1 cellular context compared by ENCODE assay signal in the genomic region with DNA sequence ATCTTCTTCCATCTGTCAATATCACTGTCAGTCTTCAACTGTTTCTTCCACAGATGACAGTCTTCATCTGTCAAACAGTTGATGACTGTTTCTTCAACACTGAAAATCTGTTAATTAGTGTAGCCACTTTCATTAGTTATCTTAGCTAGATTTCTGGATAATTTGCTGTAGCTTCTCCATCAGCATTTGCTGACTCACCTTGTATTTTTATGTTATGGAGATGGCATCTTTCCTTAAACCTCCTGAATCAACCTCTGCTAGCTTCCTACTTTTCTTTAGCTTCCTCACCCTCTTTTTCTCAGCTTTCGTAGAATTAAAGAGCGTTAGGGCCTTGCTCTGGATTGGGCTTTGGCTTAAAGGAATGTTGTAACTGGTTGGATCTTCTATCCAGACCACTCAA.
TF ChIP-seq lines count a peak whose summit lies in the region.

No MANE protein-coding gene starts in this region.

TF ChIP-seq in endothelial cell of umbilical vein, 7 proteins besides CTCF, POLR2A, EP300 and RAD21:
- TF ChIP-seq JUN (IDR thresholded peaks at IDR 0.05; ENCODE audit: borderline replicate concordance, insufficient read depth, insufficient read length, low read depth) (no peak), FOS (IDR thresholded peaks at IDR 0.05; ENCODE audit: borderline replicate concordance, insufficient read depth, low read length) (no peak), POLR2AphosphoS5 (IDR thresholded peaks at IDR 0.05; ENCODE audit: insufficient read depth, low read depth, low read length) (no peak), EZH2 (IDR thresholded peaks at IDR 0.05; ENCODE audit: borderline replicate concordance, low read depth, low read length, severe bottlenecking) (no peak), GATA2 (IDR thresholded peaks at IDR 0.05; ENCODE audit: insufficient read depth, insufficient read length, low read depth, low read length) (no peak)
- TF ChIP-seq, protein P1, sequence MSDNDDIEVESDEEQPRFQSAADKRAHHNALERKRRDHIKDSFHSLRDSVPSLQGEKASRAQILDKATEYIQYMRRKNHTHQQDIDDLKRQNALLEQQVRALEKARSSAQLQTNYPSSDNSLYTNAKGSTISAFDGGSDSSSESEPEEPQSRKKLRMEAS (IDR thresholded peaks at IDR 0.05; ENCODE audit: insufficient read depth, insufficient read length): no peak
